18 cellular contexts compared by ENCODE assay signal in the genomic region with DNA sequence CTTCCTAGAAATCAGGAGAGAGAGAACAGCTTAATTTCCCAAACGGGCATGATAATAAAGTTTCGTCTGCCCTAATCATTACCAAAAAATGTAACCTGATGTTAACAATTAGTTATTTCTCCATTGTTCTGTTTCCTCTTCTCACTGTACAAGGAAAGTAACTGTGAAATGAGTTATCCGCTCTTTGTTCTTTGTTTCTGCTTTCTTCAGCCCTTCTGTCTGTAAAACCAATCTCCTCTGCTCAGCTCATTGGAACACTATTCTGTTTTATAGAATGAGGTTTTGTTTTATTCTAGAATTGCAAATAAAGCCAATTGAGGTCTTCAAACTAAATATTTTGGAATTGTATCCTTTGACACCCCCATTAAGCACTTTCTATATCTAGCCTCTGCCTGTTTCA. TPM values are rescaled to one million over a fixed set of nuclear protein-coding genes. Genes with fewer than 3 reads are reported as not detected.
DNase-seq lines count a peak whose midpoint lies in the region; ATAC-seq lines count a peak whose summit lies in the region.
"Had no signal": no experiment of that assay in that cellular context is flagged by ENCODE, and none has a peak within 500 bp of the region (broad histone marks: within the 10 kb centered on the region; RNA-seq: fewer than 3 reads in every experiment).

No MANE protein-coding gene starts in this region.

- WGBS in aorta, 2 donors = 91 to 92% methylated on average over 3 of the region's 3 CpGs

- no peak for ATAC-seq in activated naive CD4-positive, alpha-beta T cell treated with anti-CD3 and anti-CD28 coated beads, Interleukin-2, amount 50 U/mL, for 72 hours
- ATAC-seq in aorta (ENCODE audit: low FRiP score) (no peak), HG02981 (IDR thresholded peaks at IDR 0.05; ENCODE audit: unreplicated experiment) (no peak)
- ATAC-seq: GM23338, HCT116 had no signal

- no peaks in the 10 kb centered on the region for H3K36me3 Mint-ChIP-seq in activated naive CD4-positive, alpha-beta T cell treated with anti-CD3 and anti-CD28 coated beads, Interleukin-2, amount 50 U/mL, for 24 hours
- H3K36me3 Mint-ChIP-seq in activated naive CD4-positive, alpha-beta T cell treated with anti-CD3 and anti-CD28 coated beads, Interleukin-2, amount 50 U/mL, for 72 hours = no peaks in the 10 kb centered on the region
- H3K36me3 Mint-ChIP-seq: CD4-positive, alpha-beta memory T cell had no signal

- no peaks in the 10 kb centered on the region for H3K27me3 Mint-ChIP-seq in activated naive CD4-positive, alpha-beta T cell treated with anti-CD3 and anti-CD28 coated beads, Interleukin-2, amount 50 U/mL, for 24 hours

- H3K27ac ChIP-seq in aorta (ENCODE audit: low read depth in 1 of 2, low read length in 2 of 2) = no peak overlapping the region

- peak overlapping the region; percentile 6 for H3K27ac Mint-ChIP-seq in activated naive CD4-positive, alpha-beta T cell treated with anti-CD3 and anti-CD28 coated beads, Interleukin-2, amount 50 U/mL, for 24 hours
- no peak overlapping the region for H3K27ac Mint-ChIP-seq in activated naive CD4-positive, alpha-beta T cell treated with anti-CD3 and anti-CD28 coated beads, Interleukin-2, amount 50 U/mL, for 72 hours
- H3K27ac Mint-ChIP-seq: CD4-positive, alpha-beta memory T cell; GM23338; H9 had no signal

- no peaks in the 10 kb centered on the region for H3K27me3 ChIP-seq in aorta (ENCODE audit: control insufficient read depth in 1 of 2, insufficient read depth in 2 of 2, low read length in 1 of 2)

- peaks cover 6% of the 10 kb centered on the region for H3K4me1 Mint-ChIP-seq in activated naive CD4-positive, alpha-beta T cell treated with anti-CD3 and anti-CD28 coated beads, Interleukin-2, amount 50 U/mL, for 24 hours
- H3K4me1 Mint-ChIP-seq: GM23338 had no signal

- no peak overlapping the region for H3K4me3 ChIP-seq in aorta (ENCODE audit: low read length in 2 of 2)
- H3K4me3 ChIP-seq: GM23338 had no signal

- H3K36me3 ChIP-seq in aorta (ENCODE audit: control insufficient read depth in 1 of 2, insufficient read depth in 2 of 2, low read length in 1 of 2) = no peaks in the 10 kb centered on the region

- H3K9me3 Mint-ChIP-seq in activated naive CD4-positive, alpha-beta T cell treated with anti-CD3 and anti-CD28 coated beads, Interleukin-2, amount 50 U/mL, for 24 hours = no peaks in the 10 kb centered on the region
- no peaks in the 10 kb centered on the region for H3K9me3 Mint-ChIP-seq in activated naive CD4-positive, alpha-beta T cell treated with anti-CD3 and anti-CD28 coated beads, Interleukin-2, amount 50 U/mL, for 72 hours

- H3K4me1 ChIP-seq in aorta (ENCODE audit: control insufficient read depth in 1 of 2, insufficient read depth in 2 of 2, low read length in 2 of 2) = peaks cover 0 to 3% of the 10 kb centered on the region in 2 donors

- intact Hi-C loops in aorta (cut with DNase I) = no loop called here

- H3K4me3 Mint-ChIP-seq in activated naive CD4-positive, alpha-beta T cell treated with anti-CD3 and anti-CD28 coated beads, Interleukin-2, amount 50 U/mL, for 24 hours = no peak overlapping the region
- H3K4me3 Mint-ChIP-seq: CD4-positive, alpha-beta memory T cell; GM23338; H9 had no signal

- H3K9me3 ChIP-seq in aorta (ENCODE audit: control insufficient read depth, low read length) = no peaks in the 10 kb centered on the region

- in situ Hi-C loops in SK-MEL-5 (cut with HindIII; ENCODE audit: low pct_unique_long_range_greater_than_20kb, low sequenced_read_pairs) = no loop called here

- DNase-seq in activated naive CD4-positive, alpha-beta T cell treated with anti-CD3 and anti-CD28 coated beads, Interleukin-2, amount 50 U/mL, for 72 hours (ENCODE audit: low spot score in 2 of 2) = no peak
- DNase-seq in SK-MEL-5 (ENCODE audit: low read depth, low spot score) (peak; percentile 36), medulla oblongata (ENCODE audit: extremely low spot score) (peak; percentile 53), aorta (no peak), HPDE6-E6E7 (ENCODE audit: extremely low spot score) (no peak)
- DNase-seq: C1 segment of cervical spinal cord; Calu3; CD4-positive, alpha-beta memory T cell; COR-L47; DMS53; DMS79 treated with DMSO at 0.1 percent for 48 hours; GF-D8; H9 had no signal

RNA-seq across cellular contexts. Expression of gene THEM4, which starts 8.8 kb away (rescaled TPM):
- total RNA-seq in activated naive CD4-positive, alpha-beta T cell treated with anti-CD3 and anti-CD28 coated beads, Interleukin-2, amount 50 U/mL, for 72 hours = 10 to 100 TPM; 20.4 to 27.4 TPM
- total RNA-seq in SK-MEL-5 (2014; rRNA removed; shearing (Covaris generic)) = 117 and 125 TPM in 2 replicates
- 147 and 162 TPM in 2 replicates for polyA plus RNA-seq in SK-MEL-5 (2015; cell fraction: cytosol; rRNA removed)
- polyA plus RNA-seq in SK-MEL-5 (2015; cell fraction: nucleus; rRNA removed) = 535 and 686 TPM in 2 replicates
- 10 to 100 TPM; 11.8 to 17.5 TPM for total RNA-seq in aorta
- 10 to 100 TPM in 1 of 2 donors, 1 to 10 TPM in 1; 3.8 to 12.3 TPM for polyA plus RNA-seq in aorta
- total RNA-seq: G401 had no signal

Comparison
In these comparisons a context has a peak if more than half of its experiments do, and no peak if none do; other contexts are left out.
1. DNase-seq: peak in SK-MEL-5 (single experiment) and medulla oblongata (single experiment); none in activated naive CD4-positive, alpha-beta T cell treated with anti-CD3 and anti-CD28 coated beads, Interleukin-2, amount 50 U/mL, for 72 hours (0 of 2), aorta (0 of 2) and HPDE6-E6E7 (single experiment).